ENCODE assay signal across 21 cellular contexts in genomic region chr4:140247237-140247636, GRCh38.
"Had no signal": no experiment of that assay in that cellular context is flagged by ENCODE, and none has a peak within 500 bp of the region (broad histone marks: within the 10 kb centered on the region; RNA-seq: fewer than 3 reads in every experiment).

No MANE protein-coding gene starts in this region.

- H3K9me3 ChIP-seq: esophagus squamous epithelium, gastroesophageal sphincter, mucosa of descending colon, sigmoid colon, thoracic aorta had no signal

- ATAC-seq: effector memory CD8-positive, alpha-beta T cell; gastroesophageal sphincter; left lobe of liver; mucosa of descending colon; naive thymus-derived CD8-positive, alpha-beta T cell; stimulated activated naive B cell treated with anti-CD40 and anti-IgM and Interleukin-4, amounts not matched to agents 10 μg/mL and 1 μg/mL and 100 μg/mL, for 72 hours; stimulated activated naive CD8-positive, alpha-beta T cell treated with anti-CD3 and anti-CD28 coated beads, Interleukin-15, amount 100 ng/mL, for 72 hours had no signal

- DNase-seq: effector memory CD8-positive, alpha-beta T cell; esophagus squamous epithelium; foreskin fibroblast; glutamatergic neuron; islet precursor cell; mammary epithelial cell; mucosa of descending colon; naive thymus-derived CD8-positive, alpha-beta T cell; posterior cingulate gyrus; sigmoid colon; stimulated activated CD4-positive, alpha-beta T cell treated with anti-CD3 and anti-CD28 coated beads, Interleukin-2, amount 100 ng/mL, for 24 hours; stimulated activated CD4-positive, alpha-beta T cell treated with anti-CD3 and anti-CD28 coated beads, Interleukin-4, amount 100 ng/mL, for 4 hours; stimulated activated naive B cell treated with anti-CD40 and anti-IgM and Interleukin-4, amounts not matched to agents 10 μg/mL and 1 μg/mL and 100 μg/mL, for 72 hours; stimulated activated naive CD8-positive, alpha-beta T cell treated with anti-CD3 and anti-CD28 coated beads, Interleukin-15, amount 100 ng/mL, for 72 hours had no signal

- H3K4me3 ChIP-seq: esophagus squamous epithelium, gastroesophageal sphincter, mucosa of descending colon, sigmoid colon, skin epidermis, thoracic aorta had no signal

- H3K27ac Mint-ChIP-seq: dendritic cell treated with granulocyte-macrophage colony-stimulating factor and Interleukin-4, amounts not matched to agents 40 ng/mL and 50 ng/mL, for 4 days; effector memory CD8-positive, alpha-beta T cell; stimulated activated naive B cell treated with anti-CD40 and anti-IgM and Interleukin-4, amounts not matched to agents 10 μg/mL and 1 μg/mL and 100 μg/mL, for 72 hours; stimulated activated naive CD8-positive, alpha-beta T cell treated with anti-CD3 and anti-CD28 coated beads, Interleukin-15, amount 100 ng/mL, for 72 hours; type B pancreatic cell had no signal

- H3K36me3 Mint-ChIP-seq: naive thymus-derived CD8-positive, alpha-beta T cell; stimulated activated naive B cell treated with anti-CD40 and anti-IgM and Interleukin-4, amounts not matched to agents 10 μg/mL and 1 μg/mL and 100 μg/mL, for 72 hours; type B pancreatic cell had no signal

- H3K27ac ChIP-seq: epithelial cell of prostate, esophagus squamous epithelium, gastroesophageal sphincter, sigmoid colon, skin epidermis, thoracic aorta had no signal

- H3K36me3 ChIP-seq: esophagus squamous epithelium, gastroesophageal sphincter, sigmoid colon, thoracic aorta had no signal

- H3K4me3 Mint-ChIP-seq: dendritic cell treated with granulocyte-macrophage colony-stimulating factor and Interleukin-4, amounts not matched to agents 40 ng/mL and 50 ng/mL, for 4 days; effector memory CD8-positive, alpha-beta T cell; naive thymus-derived CD8-positive, alpha-beta T cell; stimulated activated naive B cell treated with anti-CD40 and anti-IgM and Interleukin-4, amounts not matched to agents 10 μg/mL and 1 μg/mL and 100 μg/mL, for 72 hours; stimulated activated naive CD8-positive, alpha-beta T cell treated with anti-CD3 and anti-CD28 coated beads, Interleukin-15, amount 100 ng/mL, for 72 hours; type B pancreatic cell had no signal

- H3K27me3 ChIP-seq: esophagus squamous epithelium, gastroesophageal sphincter, sigmoid colon had no signal

- H3K9me3 Mint-ChIP-seq: dendritic cell treated with granulocyte-macrophage colony-stimulating factor and Interleukin-4, amounts not matched to agents 40 ng/mL and 50 ng/mL, for 4 days; effector memory CD8-positive, alpha-beta T cell; naive thymus-derived CD8-positive, alpha-beta T cell; stimulated activated naive B cell treated with anti-CD40 and anti-IgM and Interleukin-4, amounts not matched to agents 10 μg/mL and 1 μg/mL and 100 μg/mL, for 72 hours; stimulated activated naive CD8-positive, alpha-beta T cell treated with anti-CD3 and anti-CD28 coated beads, Interleukin-15, amount 100 ng/mL, for 72 hours; type B pancreatic cell had no signal

- H3K27me3 Mint-ChIP-seq: naive thymus-derived CD8-positive, alpha-beta T cell; stimulated activated naive CD8-positive, alpha-beta T cell treated with anti-CD3 and anti-CD28 coated beads, Interleukin-15, amount 100 ng/mL, for 72 hours; type B pancreatic cell had no signal
